8 cellular contexts compared by ENCODE assay signal in the genomic region with DNA sequence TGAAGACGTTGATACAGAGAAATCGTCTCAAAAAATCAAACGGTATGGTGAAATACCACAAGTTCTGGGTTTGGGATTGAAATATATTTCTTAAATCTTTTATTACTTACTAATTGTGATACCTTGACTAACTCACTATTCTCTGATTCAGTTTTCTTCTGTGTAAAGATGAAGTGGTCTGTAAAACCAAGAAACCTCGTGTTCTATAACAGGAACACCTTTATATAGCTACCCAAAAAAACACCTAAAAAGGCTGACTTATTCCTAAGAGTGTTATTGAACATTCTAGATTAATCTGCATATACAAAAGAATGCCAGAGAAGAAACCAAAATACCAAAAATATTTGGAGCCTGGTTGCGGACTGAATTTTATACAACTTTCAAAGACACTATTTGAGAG. TPM values are rescaled to one million over a fixed set of nuclear protein-coding genes. Genes with fewer than 3 reads are reported as not detected.
DNase-seq lines count a peak whose midpoint lies in the region; ATAC-seq and TF ChIP-seq lines count a peak whose summit lies in the region.

No MANE protein-coding gene starts in this region.

- H2BK120ac ChIP-seq in neuronal stem cell (ENCODE audit: low read depth, low read length): no peak overlapping the region

- H3K4me1 ChIP-seq in Caco-2 (no peaks in the 10 kb centered on the region), neuronal stem cell (ENCODE audit: control insufficient read depth in 2 of 2, insufficient read depth in 1 of 2, low read depth in 1 of 2, low read length in 2 of 2) (no peaks in the 10 kb centered on the region)

- H3K27ac Mint-ChIP-seq in Caco-2 (ENCODE audit: unreplicated experiment): peak overlapping the region; percentile 94
- H3K27ac Mint-ChIP-seq in IgD-negative memory B cell: peak overlapping the region; percentile 89 to 97 (median 92)

- H3K23ac ChIP-seq in neuronal stem cell (ENCODE audit: low read depth, low read length, poor library complexity): no peak overlapping the region

- H2AK5ac ChIP-seq in neuronal stem cell (ENCODE audit: low read depth, low read length): no peak overlapping the region

- no peak overlapping the region for H3K18ac ChIP-seq in neuronal stem cell (ENCODE audit: low read length)

- no peak overlapping the region for H2BK15ac ChIP-seq in neuronal stem cell (ENCODE audit: low read length)

- H3K27me3 Mint-ChIP-seq in Caco-2 (ENCODE audit: insufficient read depth, unreplicated experiment) (no peaks in the 10 kb centered on the region), IgD-negative memory B cell (no peaks in the 10 kb centered on the region)

- H3K27ac ChIP-seq in cingulate gyrus (ENCODE audit: low read depth, low read length): peak overlapping the region; percentile 62
- H3K27ac ChIP-seq in neuronal stem cell (replicated peaks; ENCODE audit: low read length): no peak overlapping the region

- no peaks in the 10 kb centered on the region for H3K9me3 ChIP-seq in Caco-2
- H3K9me3 ChIP-seq in neuronal stem cell (replicated peaks in 1 of 2; ENCODE audit: control insufficient read depth in 2 of 2, insufficient read depth in 1 of 2, low read depth in 1 of 2, low read length in 2 of 2): no peaks in the 10 kb centered on the region

- H3K79me1 ChIP-seq in neuronal stem cell (ENCODE audit: low read depth, low read length): no peaks in the 10 kb centered on the region

- H3K4me2 ChIP-seq in neuronal stem cell (ENCODE audit: insufficient read depth, low read length, poor library complexity, severe bottlenecking): no peak overlapping the region

- no peak for TF ChIP-seq CTCF in Caco-2 (IDR thresholded peaks at IDR 0.05; ENCODE audit: insufficient read depth in 1 of 2, low read depth in 1 of 2, low read length in 1 of 2, severe bottlenecking in 1 of 2, unreplicated experiment in 1 of 2)

- no peaks in the 10 kb centered on the region for H3K27me3 ChIP-seq in Caco-2 (replicated peaks; ENCODE audit: control insufficient read depth, insufficient read depth, low read length)
- H3K27me3 ChIP-seq in neuronal stem cell (ENCODE audit: control insufficient read depth in 3 of 3, insufficient read depth in 3 of 3, low read depth in 1 of 3, low read length in 3 of 3): no peaks in the 10 kb centered on the region

- no peak overlapping the region for H4K8ac ChIP-seq in neuronal stem cell (ENCODE audit: low read depth, low read length)

- H3K36me3 ChIP-seq in Caco-2 (ENCODE audit: control insufficient read depth, insufficient read depth, low read length) (no peaks in the 10 kb centered on the region), neuronal stem cell (replicated peaks in 1 of 2; ENCODE audit: control insufficient read depth in 2 of 2, insufficient read depth in 2 of 2, low read length in 2 of 2) (peaks cover 0 to 3% of the 10 kb centered on the region in 2 donors)

- no peak overlapping the region for H3K9ac ChIP-seq in neuronal stem cell (ENCODE audit: low read depth, low read length, poor library complexity)

- no peak for DNase-seq in Caco-2
- no peak for DNase-seq in neuronal stem cell (ENCODE audit: low spot score)
- no peak for DNase-seq in H4 (ENCODE audit: low spot score)
- no peak for DNase-seq in retina

- intact Hi-C loops in Caco-2 (cut with micrococcal nuclease; ENCODE audit: unreplicated experiment): loop anchor here (5.0 kb wide), 1 partner anchor 535 kb away; the partner anchor contains the start of genes CRYZ and TYW3

- H3K4ac ChIP-seq in neuronal stem cell (ENCODE audit: low read length): no peak overlapping the region

- CTCF ChIA-PET in Caco-2 (lab: Charles Lee): no interaction called here

- H3K4me3 ChIP-seq in Caco-2 (ENCODE audit: low read depth, low read length): peak overlapping the region; percentile 48; the same call in 1 of the 2 replicates
- H3K4me3 ChIP-seq in neuronal stem cell (ENCODE audit: low read length in 2 of 2): no peak overlapping the region

- no peak overlapping the region for H2BK5ac ChIP-seq in neuronal stem cell (ENCODE audit: low read length)

- H3K36me3 Mint-ChIP-seq in Caco-2 (ENCODE audit: insufficient read depth, unreplicated experiment) (peaks cover 11% of the 10 kb centered on the region), IgD-negative memory B cell (peaks cover 3% of the 10 kb centered on the region)

- POLR2A ChIA-PET in Caco-2 (lab: Charles Lee): no interaction called here

- H3K4me3 Mint-ChIP-seq in Caco-2 (ENCODE audit: unreplicated experiment): peak overlapping the region; percentile 82
- peak overlapping the region; percentile 94 to 97 (median 95) for H3K4me3 Mint-ChIP-seq in IgD-negative memory B cell

- no peak overlapping the region for H3K14ac ChIP-seq in neuronal stem cell (ENCODE audit: low read length)

- H4K91ac ChIP-seq in neuronal stem cell (ENCODE audit: low read depth, low read length, poor library complexity): no peak overlapping the region

- ATAC-seq in GM19397 (IDR thresholded peaks at IDR 0.05; ENCODE audit: unreplicated experiment): no peak
- ATAC-seq in GM21619 (IDR thresholded peaks at IDR 0.05; ENCODE audit: unreplicated experiment): no peak

- peak overlapping the region; percentile 88 for H2AFZ ChIP-seq in neuronal stem cell (ENCODE audit: low read length)

- H3K4me1 Mint-ChIP-seq in Caco-2 (ENCODE audit: low read depth, unreplicated experiment) (no peaks in the 10 kb centered on the region), IgD-negative memory B cell (peaks cover 11 to 31% (median 17%) of the 10 kb centered on the region in 3 donors)

- no TSS peak for BruUV-seq in Caco-2 (replicated peaks; lab: Mats Ljungman, UMichigan)

- H2BK12ac ChIP-seq in neuronal stem cell (ENCODE audit: low read length): no peak overlapping the region

- H3K9me3 Mint-ChIP-seq in Caco-2 (ENCODE audit: unreplicated experiment) (no peaks in the 10 kb centered on the region), IgD-negative memory B cell (no peaks in the 10 kb centered on the region)

- no CpG with 5 or more reads among the region's 5 CpGs for WGBS in neuronal stem cell (ENCODE audit: extremely low coverage in 2 of 2, insufficient read length in 2 of 2, insufficient replicate concordance in 1 of 2), 2 donors

RNA-seq across cellular contexts. Expression of gene LRRIQ3, which starts 0.7 kb away (rescaled TPM):
- 0.16 and 0.23 TPM in 2 replicates for total RNA-seq in Caco-2 (2022)
- polyA plus RNA-seq in IgD-negative memory B cell: 3.9 TPM
- polyA plus RNA-seq in neuronal stem cell (2013, experiment 1 of 2): 0.59 TPM
- polyA plus RNA-seq in neuronal stem cell (2013, experiment 2 of 2): 0.36 TPM
- 1.5 and 3.2 TPM in 2 replicates for total RNA-seq in H4 (2014; rRNA removed; shearing (Covaris generic))

RNA-seq across cellular contexts. Expression of gene FPGT, which starts 0.8 kb away (rescaled TPM):
- total RNA-seq in Caco-2 (2022): 5.7 and 7.3 TPM in 2 replicates
- polyA plus RNA-seq in IgD-negative memory B cell: 3.9 TPM
- 3.4 TPM for polyA plus RNA-seq in neuronal stem cell (2013, experiment 1 of 2)
- 3.6 TPM for polyA plus RNA-seq in neuronal stem cell (2013, experiment 2 of 2)
- total RNA-seq in H4 (2014; rRNA removed; shearing (Covaris generic)): 23.0 and 29.6 TPM in 2 replicates

RNA-seq across cellular contexts. Expression of gene TNNI3K, which starts 37.9 kb away (rescaled TPM):
- not detected in 2 replicates for total RNA-seq in Caco-2 (2022)
- polyA plus RNA-seq in IgD-negative memory B cell: not detected
- 3.6 TPM for polyA plus RNA-seq in neuronal stem cell (2013, experiment 1 of 2)
- 3.1 TPM for polyA plus RNA-seq in neuronal stem cell (2013, experiment 2 of 2)
- not detected in 2 replicates for total RNA-seq in H4 (2014; rRNA removed; shearing (Covaris generic))
